ENCODE assay signal across 2 cellular contexts in the genomic region with DNA sequence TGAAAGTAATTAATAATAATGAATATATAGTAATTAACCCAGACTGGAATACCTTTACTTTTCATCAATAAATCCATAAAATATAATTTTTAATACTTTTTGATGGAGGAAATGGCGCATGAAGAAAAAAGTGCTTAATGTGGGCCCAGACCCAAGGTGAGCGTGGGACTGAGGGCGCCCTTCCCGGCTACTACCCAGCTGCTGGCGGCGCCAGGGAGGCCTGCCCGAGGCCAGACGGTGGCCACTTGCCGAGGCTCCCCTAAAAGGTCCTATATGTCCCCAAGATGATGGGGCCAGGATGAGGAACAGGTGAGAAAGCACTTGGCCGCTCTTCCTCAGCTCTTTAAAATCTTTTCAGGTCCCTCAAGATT.
TF ChIP-seq lines count a peak whose summit lies in the region.

No MANE protein-coding gene starts in this region.

TF ChIP-seq in A549, 52 proteins besides CTCF, POLR2A, EP300 and RAD21 (continued from another document):
- TF ChIP-seq, protein P1, sequence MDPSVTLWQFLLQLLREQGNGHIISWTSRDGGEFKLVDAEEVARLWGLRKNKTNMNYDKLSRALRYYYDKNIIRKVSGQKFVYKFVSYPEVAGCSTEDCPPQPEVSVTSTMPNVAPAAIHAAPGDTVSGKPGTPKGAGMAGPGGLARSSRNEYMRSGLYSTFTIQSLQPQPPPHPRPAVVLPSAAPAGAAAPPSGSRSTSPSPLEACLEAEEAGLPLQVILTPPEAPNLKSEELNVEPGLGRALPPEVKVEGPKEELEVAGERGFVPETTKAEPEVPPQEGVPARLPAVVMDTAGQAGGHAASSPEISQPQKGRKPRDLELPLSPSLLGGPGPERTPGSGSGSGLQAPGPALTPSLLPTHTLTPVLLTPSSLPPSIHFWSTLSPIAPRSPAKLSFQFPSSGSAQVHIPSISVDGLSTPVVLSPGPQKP (IDR thresholded peaks at IDR 0.05; ENCODE audit: low read depth, low read length), result no peak
- TF ChIP-seq CHD2 (IDR thresholded peaks at IDR 0.05; ENCODE audit: low read length, partially characterized antibody) (no peak), CBX2 (IDR thresholded peaks at IDR 0.05; ENCODE audit: borderline replicate concordance, low read depth) (no peak), RCOR1 (IDR thresholded peaks at IDR 0.05; ENCODE audit: low read depth, low read length) (no peak)
TF ChIP-seq in A549: peak in this region for 0.

TF ChIP-seq in HCT116, 20 proteins besides CTCF, POLR2A, EP300 and RAD21:
- TF ChIP-seq, protein P2, sequence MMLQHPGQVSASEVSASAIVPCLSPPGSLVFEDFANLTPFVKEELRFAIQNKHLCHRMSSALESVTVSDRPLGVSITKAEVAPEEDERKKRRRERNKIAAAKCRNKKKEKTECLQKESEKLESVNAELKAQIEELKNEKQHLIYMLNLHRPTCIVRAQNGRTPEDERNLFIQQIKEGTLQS (IDR thresholded peaks at IDR 0.05), result no peak
- no peak for TF ChIP-seq ZFX (IDR thresholded peaks at IDR 0.05)
- TF ChIP-seq, protein P3, sequence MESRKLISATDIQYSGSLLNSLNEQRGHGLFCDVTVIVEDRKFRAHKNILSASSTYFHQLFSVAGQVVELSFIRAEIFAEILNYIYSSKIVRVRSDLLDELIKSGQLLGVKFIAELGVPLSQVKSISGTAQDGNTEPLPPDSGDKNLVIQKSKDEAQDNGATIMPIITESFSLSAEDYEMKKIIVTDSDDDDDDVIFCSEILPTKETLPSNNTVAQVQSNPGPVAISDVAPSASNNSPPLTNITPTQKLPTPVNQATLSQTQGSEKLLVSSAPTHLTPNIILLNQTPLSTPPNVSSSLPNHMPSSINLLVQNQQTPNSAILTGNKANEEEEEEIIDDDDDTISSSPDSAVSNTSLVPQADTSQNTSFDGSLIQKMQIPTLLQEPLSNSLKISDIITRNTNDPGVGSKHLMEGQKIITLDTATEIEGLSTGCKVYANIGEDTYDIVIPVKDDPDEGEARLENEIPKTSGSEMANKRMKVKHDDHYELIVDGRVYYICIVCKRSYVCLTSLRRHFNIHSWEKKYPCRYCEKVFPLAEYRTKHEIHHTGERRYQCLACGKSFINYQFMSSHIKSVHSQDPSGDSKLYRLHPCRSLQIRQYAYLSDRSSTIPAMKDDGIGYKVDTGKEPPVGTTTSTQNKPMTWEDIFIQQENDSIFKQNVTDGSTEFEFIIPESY (IDR thresholded peaks at IDR 0.05; ENCODE audit: extremely low read depth, insufficient replicate concordance, low read length), result no peak
- TF ChIP-seq, protein P4, sequence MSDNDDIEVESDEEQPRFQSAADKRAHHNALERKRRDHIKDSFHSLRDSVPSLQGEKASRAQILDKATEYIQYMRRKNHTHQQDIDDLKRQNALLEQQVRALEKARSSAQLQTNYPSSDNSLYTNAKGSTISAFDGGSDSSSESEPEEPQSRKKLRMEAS (IDR thresholded peaks at IDR 0.05), result no peak
- no peak for TF ChIP-seq ZNF274 (IDR thresholded peaks at IDR 0.05; ENCODE audit: low read depth, low read length)
- TF ChIP-seq EZH2 (IDR thresholded peaks at IDR 0.05), result no peak
- TF ChIP-seq SP1 (IDR thresholded peaks at IDR 0.05; ENCODE audit: low read depth), result no peak
- no peak for TF ChIP-seq EGR1 (IDR thresholded peaks at IDR 0.05; ENCODE audit: low read depth)
- no peak for TF ChIP-seq CEBPB (IDR thresholded peaks at IDR 0.05; ENCODE audit: low read depth)
- no peak for TF ChIP-seq YY1 (IDR thresholded peaks at IDR 0.05; ENCODE audit: extremely low read depth, insufficient replicate concordance, low read depth, low read length)
- no peak for TF ChIP-seq EZH2phosphoT487 (IDR thresholded peaks at IDR 0.05; ENCODE audit: borderline replicate concordance)
